In genomic region chr1:18922319-18922726, GRCh38 we compare ENCODE assay signal across 9 cellular contexts. TPM values are rescaled to one million over a fixed set of nuclear protein-coding genes. Genes with fewer than 3 reads are reported as not detected.
DNase-seq lines count a peak whose midpoint lies in the region; ATAC-seq and TF ChIP-seq lines count a peak whose summit lies in the region.
"Had no signal": no experiment of that assay in that cellular context is flagged by ENCODE, and none has a peak within 500 bp of the region (broad histone marks: within the 10 kb centered on the region; RNA-seq: fewer than 3 reads in every experiment).

No MANE protein-coding gene starts in this region.

- H3K4me3 ChIP-seq in astrocyte of the cerebellum (ENCODE audit: low read depth, low read length) (no peak overlapping the region), hepatocyte (no peak overlapping the region), smooth muscle cell (no peak overlapping the region)

- H3K9me3 ChIP-seq in hepatocyte (ENCODE audit: low read depth) (no peaks in the 10 kb centered on the region), smooth muscle cell (replicated peaks; ENCODE audit: low read depth) (no peaks in the 10 kb centered on the region)

- H3K27ac ChIP-seq in hepatocyte, result peak overlapping the region; percentile 71
- peak overlapping the region; percentile 85 for H3K27ac ChIP-seq in smooth muscle cell (ENCODE audit: low read depth)
- H3K27ac ChIP-seq: KMS-11 had no signal

- peaks cover 20% of the 10 kb centered on the region for H3F3A ChIP-seq in smooth muscle cell (ENCODE audit: low read depth)

- H3K4me1 ChIP-seq in hepatocyte (ENCODE audit: insufficient read depth) (peaks cover 28% of the 10 kb centered on the region), smooth muscle cell (ENCODE audit: low read depth) (peaks cover 31% of the 10 kb centered on the region)

- ATAC-seq in GM19035 (IDR thresholded peaks at IDR 0.05; ENCODE audit: unreplicated experiment), result no peak
- ATAC-seq in GM19328 (IDR thresholded peaks at IDR 0.05; ENCODE audit: unreplicated experiment), result no peak
- ATAC-seq in GM18909 (IDR thresholded peaks at IDR 0.05; ENCODE audit: poor library complexity, unreplicated experiment), result no peak

- no peaks in the 10 kb centered on the region for H3K27me3 ChIP-seq in hepatocyte
- no peaks in the 10 kb centered on the region for H3K27me3 ChIP-seq in smooth muscle cell (ENCODE audit: low read depth)

- H3K36me3 ChIP-seq in hepatocyte (replicated peaks; ENCODE audit: insufficient read depth, low read depth), result no peaks in the 10 kb centered on the region
- H3K36me3 ChIP-seq in smooth muscle cell (ENCODE audit: low read depth), result no peaks in the 10 kb centered on the region

- no peaks in the 10 kb centered on the region for H4K20me1 ChIP-seq in hepatocyte (ENCODE audit: insufficient read depth, poor library complexity, severe bottlenecking)
- peaks cover 39% of the 10 kb centered on the region for H4K20me1 ChIP-seq in smooth muscle cell (ENCODE audit: low read depth)

- H3K4me2 ChIP-seq in hepatocyte (peak overlapping the region; percentile 48), smooth muscle cell (peak overlapping the region; percentile 71)
- H3K4me2 ChIP-seq: KMS-11 had no signal

- no peaks in the 10 kb centered on the region for H3K79me2 ChIP-seq in hepatocyte
- H3K79me2 ChIP-seq in smooth muscle cell (ENCODE audit: low read depth), result peaks cover 66% of the 10 kb centered on the region

- 32% methylated on average over 8 of the region's 8 CpGs for WGBS in hepatocyte (ENCODE audit: low lambda C conversion rate, missing lambda C conversion rate)
- WGBS in smooth muscle cell (ENCODE audit: low lambda C conversion rate), result 5% methylated on average over 8 of the region's 8 CpGs

- H3K9me2 ChIP-seq in hepatocyte (replicated peaks; ENCODE audit: insufficient read depth), result no peaks in the 10 kb centered on the region

- peak; percentile 59 for DNase-seq in HS-27A (ENCODE audit: low read depth)
- DNase-seq in astrocyte of the cerebellum (ENCODE audit: low read depth), result peak; percentile 59
- peak; percentile 82 for DNase-seq in hepatocyte (ENCODE audit: low spot score)
- DNase-seq in smooth muscle cell (lab: John Stamatoyannopoulos, UW; ENCODE audit: unreplicated experiment), result peak; percentile 40
- no peak for DNase-seq in CD1c-positive myeloid dendritic cell (ENCODE audit: extremely low spot score)

- H3K9ac ChIP-seq in smooth muscle cell (ENCODE audit: low read depth), result peak overlapping the region; percentile 22
- H3K9ac ChIP-seq: KMS-11 had no signal

- peak; percentile 17 for TF ChIP-seq CTCF in astrocyte of the cerebellum (IDR thresholded peaks at IDR 0.05; ENCODE audit: low read depth, low read length, missing control alignments)
- TF ChIP-seq CTCF in hepatocyte (IDR thresholded peaks at IDR 0.05; ENCODE audit: poor library complexity), result no peak
- no peak for TF ChIP-seq CTCF in smooth muscle cell (IDR thresholded peaks at IDR 0.05; ENCODE audit: borderline replicate concordance, insufficient read depth, poor library complexity, severe bottlenecking)

- H2AFZ ChIP-seq in hepatocyte, result no peak overlapping the region
- no peak overlapping the region for H2AFZ ChIP-seq in smooth muscle cell (ENCODE audit: low read depth)

- in situ Hi-C loops in astrocyte of the cerebellum (cut with HindIII; ENCODE audit: low sequenced_read_pairs), result no loop called here

RNA-seq across cellular contexts. Expression of gene ALDH4A1, which starts 20.0 kb away (rescaled TPM):
- total RNA-seq in hepatocyte (41.4 and 51.7 TPM in 2 replicates), smooth muscle cell (4.6 and 4.8 TPM in 2 replicates)
- polyA plus RNA-seq in hepatocyte (32.4 and 49.1 TPM in 2 replicates), smooth muscle cell (6.3 and 7.2 TPM in 2 replicates)

RNA-seq across cellular contexts. Expression of gene IFFO2, which starts 34.2 kb away (rescaled TPM):
- total RNA-seq in hepatocyte, result 7.2 and 8.1 TPM in 2 replicates
- polyA plus RNA-seq in hepatocyte, result 0.78 and 0.85 TPM in 2 replicates
- 19.1 and 28.0 TPM in 2 replicates for total RNA-seq in smooth muscle cell
- polyA plus RNA-seq in smooth muscle cell, result 3.7 and 5.7 TPM in 2 replicates
